ENCODE assay signal across 8 cellular contexts in genomic region chr19:7197760-7198696, GRCh38.
DNase-seq lines count a peak whose midpoint lies in the region; ATAC-seq and TF ChIP-seq lines count a peak whose summit lies in the region.

No MANE protein-coding gene starts in this region.

- DNase-seq in GM12865 (ENCODE audit: low read depth) (peak; percentile 97), HFFc6 (peak; percentile 88), NB4 (ENCODE audit: low read depth) (peak; percentile 97), SW480 (ENCODE audit: low spot score) (peak; percentile 87), heart right ventricle (peak; percentile 91 to 93), pons (ENCODE audit: low spot score) (peak; percentile 91), transverse colon (peak; percentile 94)

- H3K27me3 ChIP-seq in heart right ventricle (no peaks in the 10 kb centered on the region), transverse colon (no peaks in the 10 kb centered on the region)

- H3K4me1 ChIP-seq in heart right ventricle (peaks cover 5 to 35% (median 19%) of the 10 kb centered on the region in 9 donors), transverse colon (peaks cover 14 to 46% (median 31%) of the 10 kb centered on the region in 4 donors)

- in situ Hi-C loops in transverse colon (cut with MboI; ENCODE audit: low pct_ligation_motif_present in 1 of 4, low pct_unique_long_range_greater_than_20kb in 1 of 4, low sequenced_read_pairs in 3 of 4), result loop anchor here in 3 of 4 donors (5.0 to 25.0 kb wide), 3 partner anchors 89 to 97 kb away; partner anchors contain the start of gene INSR (in 3 of the 3)

- no peaks in the 10 kb centered on the region for H3K36me3 ChIP-seq in heart right ventricle
- H3K36me3 ChIP-seq in transverse colon, result no peaks in the 10 kb centered on the region

- 0 to 1% (median 1%) methylated on average over 60 to 72 of the region's 72 CpGs for WGBS in adipose tissue, 3 donors
- WGBS in heart right ventricle, 2 donors, result 1 to 2% methylated on average over 54 to 72 of the region's 72 CpGs
- 1 to 3% methylated on average over 6 to 28 of the region's 72 CpGs for WGBS in transverse colon (ENCODE audit: low coverage in 1 of 2), 2 donors

- H3K36me3 Mint-ChIP-seq in HFFc6 (ENCODE audit: low read depth), result no peaks in the 10 kb centered on the region

- H3K9me3 ChIP-seq in heart right ventricle, result no peaks in the 10 kb centered on the region
- H3K9me3 ChIP-seq in transverse colon, result no peaks in the 10 kb centered on the region

- peak; percentile 92 to 95 (median 94) for ATAC-seq in heart right ventricle

- TF ChIP-seq POLR2A in NB4 (IDR thresholded peaks at IDR 0.05; ENCODE audit: extremely low read depth, insufficient read length) (peak; percentile 88), transverse colon (IDR thresholded peaks at IDR 0.05) (peak; percentile 77)

- H3K27me3 Mint-ChIP-seq in HFFc6 (ENCODE audit: insufficient read depth), result no peaks in the 10 kb centered on the region

- peaks cover 17% of the 10 kb centered on the region for H3K4me1 Mint-ChIP-seq in HFFc6 (ENCODE audit: low read depth)

- TF ChIP-seq CTCF in GM12865 (IDR thresholded peaks at IDR 0.05; ENCODE audit: insufficient read depth, low read depth, low read length, missing control alignments) (peak; percentile 32), HFFc6 (IDR thresholded peaks at IDR 0.05) (no peak), NB4 (IDR thresholded peaks at IDR 0.05; ENCODE audit: low read depth, low read length) (no peak), heart right ventricle (IDR thresholded peaks at IDR 0.05) (peak in 6 of 9 donors; percentile 12 to 34 (median 23)), transverse colon (IDR thresholded peaks at IDR 0.05) (peak; percentile 31 to 74 (median 46))

- peak overlapping the region; percentile 71 for H3K4me3 ChIP-seq in GM12865 (ENCODE audit: low read depth, low read length)
- peak overlapping the region; percentile 80 for H3K4me3 ChIP-seq in NB4 (ENCODE audit: low read depth, low read length)
- peak overlapping the region; percentile 49 to 90 (median 74) for H3K4me3 ChIP-seq in heart right ventricle
- H3K4me3 ChIP-seq in transverse colon, result peak overlapping the region; percentile 64 to 76 (median 73)

- H3K27ac Mint-ChIP-seq in HFFc6, result peak overlapping the region; percentile 81

- H3K9me3 Mint-ChIP-seq in HFFc6, result no peaks in the 10 kb centered on the region

- intact Hi-C loops in heart right ventricle (cut with DNase I) (loop anchor here in 9 of 10 donors (1.0 to 10.0 kb wide), 5 partner anchors 41 to 97 kb away; partner anchors contain the start of gene INSR (in 8 of the 9)), transverse colon (cut with DNase I; ENCODE audit: low total_unique reads) (loop anchor here (1.0 to 5.0 kb wide), 2 partner anchors 51 to 96 kb away; partner anchors contain the start of gene INSR)

- peak overlapping the region; percentile 33 for H3K27ac ChIP-seq in adipose tissue (ENCODE audit: low read depth, low read length)
- peak overlapping the region; percentile 64 to 92 (median 84) for H3K27ac ChIP-seq in heart right ventricle
- peak overlapping the region; percentile 81 to 92 (median 88) for H3K27ac ChIP-seq in transverse colon

- peak overlapping the region; percentile 84 for H3K4me3 Mint-ChIP-seq in HFFc6

- TF ChIP-seq EP300 in transverse colon (IDR thresholded peaks at IDR 0.05; ENCODE audit: low read depth), result no peak

Comparison
In these comparisons a context has a peak if more than half of its experiments do, and no peak if none do; other contexts are left out.
1. Peak in every context shown above with its lines: DNase-seq, ATAC-seq, H3K4me3 ChIP-seq and H3K27ac ChIP-seq.
2. CTCF ChIP-seq: peak in GM12865 (single experiment), heart right ventricle (6 of 9) and transverse colon (5 of 5); none in HFFc6 (single experiment) and NB4 (single experiment).
3. H3K27ac ChIP-seq: peak in every context shown above with its lines; median percentile 88 in transverse colon; 84 in heart right ventricle; 33 in adipose tissue.